Comparison of ENCODE assay signal across 33 cellular contexts in genomic region chr2:102461188-102461587, GRCh38. TPM values are rescaled to one million over a fixed set of nuclear protein-coding genes. Genes with fewer than 3 reads are reported as not detected.
"Had no signal": no experiment of that assay in that cellular context is flagged by ENCODE, and none has a peak within 500 bp of the region (broad histone marks: within the 10 kb centered on the region; RNA-seq: fewer than 3 reads in every experiment).

No MANE protein-coding gene starts in this region.

- DNase-seq: activated B cell treated with CpG ODN at 0.5 μM for 24 hours; activated CD4-positive, alpha-beta memory T cell treated with anti-CD3 and anti-CD28 coated beads, Interleukin-2, amount 10 ng/mL, durations not matched to agents 7 days and 5 days; activated CD4-positive, alpha-beta T cell treated with anti-CD3 and anti-CD28 coated beads for 48 hours; activated CD4-positive, alpha-beta T cell treated with anti-CD3 and anti-CD28 coated beads, Interleukin-2, amount 50 U/mL, for 4 hours; activated CD8-positive, alpha-beta memory T cell treated with anti-CD3 and anti-CD28 coated beads, Interleukin-2, amount 50 U/mL, for 48 hours; activated effector memory CD4-positive, alpha-beta T cell treated with Interleukin-2 at 50 U/mL for 16 hours; activated gamma-delta T cell treated with Interleukin-2 at 50 U/mL for 16 hours; activated naive CD4-positive, alpha-beta T cell treated with anti-CD3 and anti-CD28 coated beads, Interleukin-2, amount 50 U/mL, for 16 hours; activated naive CD4-positive, alpha-beta T cell treated with Interleukin-2 at 50 U/mL for 16 hours; activated T-cell treated with anti-CD3 and anti-CD28 coated beads for 4 hours; activated T-cell treated with anti-CD3 and anti-CD28 coated beads, Interleukin-2, amount 50 U/mL, for 24 hours; amniotic stem cell; anterior cingulate cortex; brain microvascular endothelial cell; caudate nucleus; cortex of kidney; dermis blood vessel endothelial cell; effector CD4-positive, alpha-beta T cell; effector memory CD8-positive, alpha-beta T cell; esophagus squamous epithelium; foreskin melanocyte; T-helper 9 cell; WERI-Rb-1 had no signal

- H3K27ac Mint-ChIP-seq: activated B cell treated with CpG ODN at 0.5 μM for 24 hours; activated CD4-positive, alpha-beta memory T cell treated with anti-CD3 and anti-CD28 coated beads, Interleukin-2, amount 10 ng/mL, durations not matched to agents 7 days and 5 days; activated naive CD8-positive, alpha-beta T cell; activated T-cell treated with anti-CD3 and anti-CD28 coated beads, Interleukin-2, amount 50 U/mL, for 24 hours; activated T-helper 17 cell treated with anti-CD3 and anti-CD28 coated beads, Interleukin-2, amount 50 U/mL, for 72 hours; effector memory CD8-positive, alpha-beta T cell had no signal

- H3K4me3 ChIP-seq: esophagus squamous epithelium, gastroesophageal sphincter had no signal

- H3K36me3 Mint-ChIP-seq: activated naive CD8-positive, alpha-beta T cell had no signal

- H3K9me3 ChIP-seq: esophagus squamous epithelium had no signal

- H3K36me3 ChIP-seq: brain microvascular endothelial cell, esophagus squamous epithelium, gastroesophageal sphincter, WERI-Rb-1 had no signal

- H3K4me1 ChIP-seq: esophagus squamous epithelium, gastroesophageal sphincter had no signal

- H3K27ac ChIP-seq: brain microvascular endothelial cell, esophagus squamous epithelium, gastroesophageal sphincter, WERI-Rb-1 had no signal

- FAIRE-seq: astrocyte, colon had no signal

- H3K27me3 ChIP-seq: esophagus squamous epithelium, gastroesophageal sphincter had no signal

- H3K9me3 Mint-ChIP-seq: activated CD4-positive, alpha-beta memory T cell treated with anti-CD3 and anti-CD28 coated beads, Interleukin-2, amount 10 ng/mL, durations not matched to agents 7 days and 5 days; activated T-cell treated with anti-CD3 and anti-CD28 coated beads, Interleukin-2, amount 50 U/mL, for 24 hours; activated T-helper 17 cell treated with anti-CD3 and anti-CD28 coated beads, Interleukin-2, amount 50 U/mL, for 72 hours; effector memory CD8-positive, alpha-beta T cell had no signal

- H3K4me3 Mint-ChIP-seq: activated B cell treated with CpG ODN at 0.5 μM for 24 hours; activated CD4-positive, alpha-beta memory T cell treated with anti-CD3 and anti-CD28 coated beads, Interleukin-2, amount 10 ng/mL, durations not matched to agents 7 days and 5 days; activated naive CD8-positive, alpha-beta T cell; activated T-cell treated with anti-CD3 and anti-CD28 coated beads, Interleukin-2, amount 50 U/mL, for 24 hours; activated T-helper 17 cell treated with anti-CD3 and anti-CD28 coated beads, Interleukin-2, amount 50 U/mL, for 72 hours; effector memory CD8-positive, alpha-beta T cell had no signal

- ATAC-seq: activated CD4-positive, CD25-positive, alpha-beta regulatory T cell treated with anti-CD3 and anti-CD28 coated beads, Interleukin-2, amount 50 U/mL, for 24 hours; activated T-helper 17 cell treated with anti-CD3 and anti-CD28 coated beads, Interleukin-2, amount 50 U/mL, for 72 hours; effector memory CD8-positive, alpha-beta T cell; gastroesophageal sphincter had no signal

- H3K4me1 Mint-ChIP-seq: activated B cell treated with CpG ODN at 0.5 μM for 24 hours; activated CD4-positive, alpha-beta memory T cell treated with anti-CD3 and anti-CD28 coated beads, Interleukin-2, amount 10 ng/mL, durations not matched to agents 7 days and 5 days; activated T-helper 17 cell treated with anti-CD3 and anti-CD28 coated beads, Interleukin-2, amount 50 U/mL, for 72 hours had no signal

RNA-seq across cellular contexts. Expression of gene SLC9A4, which starts 11.8 kb away (rescaled TPM):
- total RNA-seq: chondrocyte, dermis blood vessel endothelial cell, fibroblast of lung, fibroblast of villous mesenchyme, glomerular endothelial cell had no signal
- polyA plus RNA-seq: fibroblast of lung had no signal

RNA-seq across cellular contexts. Expression of gene IL18RAP, which starts 38.2 kb away (rescaled TPM):
- total RNA-seq: astrocyte, chondrocyte, dermis blood vessel endothelial cell, fibroblast of lung, fibroblast of villous mesenchyme, glomerular endothelial cell had no signal
- polyA plus RNA-seq: fibroblast of lung had no signal
